ENCODE assay signal across 10 cellular contexts in the genomic region with DNA sequence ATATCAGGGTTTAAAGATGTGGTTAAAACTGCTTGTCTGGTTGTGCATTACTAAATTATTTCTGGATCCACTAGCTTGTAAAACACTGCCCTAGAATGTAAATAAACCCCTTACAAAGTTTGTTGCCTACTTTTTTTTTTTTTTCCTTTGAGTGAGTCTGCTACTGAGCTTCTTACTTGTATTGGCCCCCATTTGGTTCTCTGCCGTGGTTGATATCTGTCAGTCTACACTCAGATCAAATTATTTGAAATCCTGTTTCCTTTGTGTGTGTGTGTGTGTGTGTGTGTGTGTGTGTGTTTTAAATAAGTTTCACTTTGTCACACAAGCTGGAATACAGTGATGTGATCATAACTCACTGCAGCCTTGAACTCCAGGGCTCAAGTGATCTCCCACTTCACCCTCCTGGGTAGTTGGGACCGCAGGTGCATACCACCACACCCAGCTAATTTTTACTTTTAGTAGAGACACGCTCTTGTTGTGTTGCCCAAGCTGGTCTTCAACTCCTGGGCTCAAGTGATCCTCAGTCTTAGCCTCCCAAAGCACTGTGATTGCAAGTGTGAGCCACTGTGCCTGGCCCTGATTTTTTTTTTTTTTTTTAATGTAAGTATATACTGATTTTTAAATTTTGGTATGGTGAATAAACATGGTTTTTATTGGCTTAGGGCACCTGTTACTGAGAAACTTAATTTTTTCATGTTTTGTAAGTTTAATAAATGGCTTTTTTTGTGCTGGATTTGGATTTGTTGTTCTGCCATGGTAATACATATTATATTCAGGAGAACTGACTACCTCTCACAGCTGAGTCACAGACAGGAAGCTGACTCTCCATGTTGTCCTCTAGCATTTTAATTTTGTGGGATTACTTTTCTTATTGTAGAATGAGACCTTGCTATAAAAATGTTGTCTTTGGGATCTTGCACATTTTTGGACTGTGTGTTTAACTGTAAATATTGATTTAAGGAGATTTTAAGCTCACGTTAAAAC. TPM values are rescaled to one million over a fixed set of nuclear protein-coding genes. Genes with fewer than 3 reads are reported as not detected.
DNase-seq lines count a peak whose midpoint lies in the region; ATAC-seq and TF ChIP-seq lines count a peak whose summit lies in the region.
"Had no signal": no experiment of that assay in that cellular context is flagged by ENCODE, and none has a peak within 500 bp of the region (broad histone marks: within the 10 kb centered on the region; RNA-seq: fewer than 3 reads in every experiment).

No MANE protein-coding gene starts in this region.

- H3K4me1 ChIP-seq in right cardiac atrium (ENCODE audit: control insufficient read depth, insufficient read depth, low read length), result peaks cover 19% of the 10 kb centered on the region
- H3K4me1 ChIP-seq in right atrium auricular region, result peaks cover 0 to 67% of the 10 kb centered on the region in 2 donors

- no peaks in the 10 kb centered on the region for H3K36me3 ChIP-seq in right atrium auricular region

- H3K9me3 ChIP-seq in right cardiac atrium (ENCODE audit: control insufficient read depth, low read length), result no peaks in the 10 kb centered on the region
- H3K9me3 ChIP-seq in right atrium auricular region, result no peaks in the 10 kb centered on the region

- peak overlapping the region; percentile 13 for H3K27ac ChIP-seq in right cardiac atrium (ENCODE audit: low read length)
- H3K27ac ChIP-seq in right atrium auricular region, result no peak overlapping the region

- DNase-seq in right cardiac atrium (no peak), right atrium auricular region (ENCODE audit: low spot score) (no peak), amniotic epithelial cell (ENCODE audit: low read depth) (peak; percentile 69), kidney glomerular epithelial cell (lab: John Stamatoyannopoulos, UW) (peak; percentile 43), posterior vena cava (ENCODE audit: low spot score) (no peak)
- DNase-seq: DMS79, SHP77 had no signal

- intact Hi-C loops in right cardiac atrium (cut with DNase I) (no loop called here), posterior vena cava (cut with DNase I) (no loop called here)

- TF ChIP-seq CTCF in right atrium auricular region (IDR thresholded peaks at IDR 0.05), result no peak

- H3K27me3 ChIP-seq in right cardiac atrium (ENCODE audit: control insufficient read depth, insufficient read depth) (no peaks in the 10 kb centered on the region), right atrium auricular region (no peaks in the 10 kb centered on the region)

- no peak overlapping the region for H3K4me3 ChIP-seq in right cardiac atrium (ENCODE audit: low read length)
- H3K4me3 ChIP-seq in right atrium auricular region, result no peak overlapping the region

- WGBS in right cardiac atrium, result 76% methylated on average over 4 of the region's 4 CpGs

- ATAC-seq in right cardiac atrium (peak in 1 of 2 donors; percentile 54), GM21390 (IDR thresholded peaks at IDR 0.05; ENCODE audit: unreplicated experiment) (no peak), HG02852 (IDR thresholded peaks at IDR 0.05; ENCODE audit: unreplicated experiment) (no peak), GM21367 (IDR thresholded peaks at IDR 0.05; ENCODE audit: unreplicated experiment) (no peak)

RNA-seq across cellular contexts. Expression of gene MAP4K4, which starts 48.5 kb away (rescaled TPM):
- total RNA-seq in right cardiac atrium (10 to 100 TPM; 56.4 to 64.5 (median 61.8) TPM), right atrium auricular region (10 to 100 TPM; 47.5 to 50.4 TPM), posterior vena cava (10 to 100 TPM; 53.5 to 75.8 TPM)
- 30.8 TPM for polyA plus RNA-seq in right cardiac atrium

Comparison
In these comparisons a context has a peak if more than half of its experiments do, and no peak if none do; other contexts are left out.
1. DNase-seq: peak in amniotic epithelial cell (single experiment) and kidney glomerular epithelial cell (single experiment); none in right cardiac atrium (0 of 3), right atrium auricular region (single experiment) and posterior vena cava (single experiment).